ENCODE assay signal across 17 cellular contexts in the genomic region with DNA sequence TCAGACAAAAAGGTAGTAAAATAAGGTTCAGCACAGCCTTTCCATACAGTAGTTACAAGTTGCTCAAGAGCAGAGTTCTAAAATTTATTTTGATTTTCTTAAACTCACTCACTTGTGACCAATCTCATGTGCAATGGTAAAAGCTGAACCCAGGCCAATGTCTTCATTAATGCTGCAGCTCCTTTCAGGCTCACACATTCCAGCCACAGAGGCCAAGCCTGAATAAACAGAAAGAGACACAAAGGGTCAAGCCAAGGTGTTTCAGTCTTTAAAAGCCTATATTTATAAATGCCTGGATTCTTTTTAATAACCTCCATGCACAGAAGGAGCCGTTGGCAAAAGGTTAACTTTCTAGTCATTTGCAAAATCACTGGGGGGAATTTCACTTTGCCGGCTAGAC.
DNase-seq lines count a peak whose midpoint lies in the region; ATAC-seq and TF ChIP-seq lines count a peak whose summit lies in the region.
"Had no signal": no experiment of that assay in that cellular context is flagged by ENCODE, and none has a peak within 500 bp of the region (broad histone marks: within the 10 kb centered on the region; RNA-seq: fewer than 3 reads in every experiment).

No MANE protein-coding gene starts in this region.

- ATAC-seq in left lobe of liver (no peak), GM19463 (IDR thresholded peaks at IDR 0.05; ENCODE audit: unreplicated experiment) (no peak)
- ATAC-seq: activated CD8-positive, alpha-beta memory T cell treated with anti-CD3 and anti-CD28 coated beads, Interleukin-2, amount 10 ng/mL, durations not matched to agents 7 days and 5 days; effector memory CD8-positive, alpha-beta T cell; gastrocnemius medialis; left lung; stimulated activated naive CD8-positive, alpha-beta T cell treated with anti-CD3 and anti-CD28 coated beads, Interleukin-15, amount 100 ng/mL, for 72 hours had no signal

- H3K27ac ChIP-seq in fibroblast of lung (ENCODE audit: insufficient read depth, low read length): no peak overlapping the region
- peak overlapping the region; percentile 80 for H3K27ac ChIP-seq in osteoblast (ENCODE audit: low read depth, low read length)
- H3K27ac ChIP-seq: adrenal gland, gastrocnemius medialis, left lung had no signal

- no peaks in the 10 kb centered on the region for H3K79me2 ChIP-seq in fibroblast of lung (ENCODE audit: control insufficient read depth, insufficient read depth, low read length)
- H3K79me2 ChIP-seq in osteoblast (ENCODE audit: insufficient read depth, low read length): peaks cover 12% of the 10 kb centered on the region

- H3K9ac ChIP-seq in fibroblast of lung (ENCODE audit: insufficient read depth, low read length): no peak overlapping the region

- H3K4me3 ChIP-seq in fibroblast of lung (replicated peaks in 1 of 4; ENCODE audit: control extremely low read depth in 1 of 4, insufficient read depth in 1 of 4, low read depth in 3 of 4, low read length in 4 of 4): no peak overlapping the region
- no peak overlapping the region for H3K4me3 ChIP-seq in osteoblast (ENCODE audit: insufficient read depth, low read length)
- H3K4me3 ChIP-seq: adrenal gland, gastrocnemius medialis, left lung had no signal

- no peaks in the 10 kb centered on the region for H4K20me1 ChIP-seq in fibroblast of lung (ENCODE audit: control insufficient read depth, extremely low read depth, insufficient read depth, low read length)
- H4K20me1 ChIP-seq in osteoblast (ENCODE audit: insufficient read depth, low read length): no peaks in the 10 kb centered on the region

- peaks cover 5% of the 10 kb centered on the region for H3K4me1 ChIP-seq in fibroblast of lung (ENCODE audit: control insufficient read depth, extremely low read depth, insufficient read depth, low read length)
- peaks cover 40% of the 10 kb centered on the region for H3K4me1 ChIP-seq in osteoblast (ENCODE audit: insufficient read depth, low read length)
- H3K4me1 ChIP-seq: adrenal gland, gastrocnemius medialis, left lung had no signal

- H3K27me3 ChIP-seq in fibroblast of lung (ENCODE audit: control insufficient read depth, insufficient read depth, low read length) (no peaks in the 10 kb centered on the region), osteoblast (ENCODE audit: insufficient read depth, low read length) (no peaks in the 10 kb centered on the region)
- H3K27me3 ChIP-seq: adrenal gland, gastrocnemius medialis, left lung had no signal

- TF ChIP-seq CTCF in fibroblast of lung (conservative IDR thresholded peaks at IDR 0.05 in 1 of 2, IDR thresholded peaks at IDR 0.05 in 1 of 2; ENCODE audit: low read depth in 1 of 2, low read length in 2 of 2): no peak
- TF ChIP-seq CTCF in osteoblast (IDR thresholded peaks at IDR 0.05; ENCODE audit: extremely low read depth, low read depth, low read length): no peak

- no peak overlapping the region for H2AFZ ChIP-seq in fibroblast of lung (ENCODE audit: low read length)
- H2AFZ ChIP-seq in osteoblast (ENCODE audit: low read length): no peak overlapping the region

- no peak overlapping the region for H3K4me2 ChIP-seq in fibroblast of lung (ENCODE audit: extremely low read depth, insufficient read depth, low read length)
- no peak overlapping the region for H3K4me2 ChIP-seq in osteoblast (ENCODE audit: insufficient read depth, low read length)

- H3K36me3 ChIP-seq in fibroblast of lung (ENCODE audit: control insufficient read depth, insufficient read depth, low read length): no peaks in the 10 kb centered on the region
- H3K36me3 ChIP-seq in osteoblast (ENCODE audit: insufficient read depth, low read length): peaks cover 17% of the 10 kb centered on the region
- H3K36me3 ChIP-seq: adrenal gland, gastrocnemius medialis, left lung had no signal

- peak; percentile 5 for DNase-seq in GM04503 (ENCODE audit: low read depth)
- peak; percentile 2 for DNase-seq in NCI-H2227 treated with DMSO at 0.1 percent for 48 hours (lab: John Stamatoyannopoulos, UW)
- DNase-seq in fibroblast of lung (ENCODE audit: low read depth in 2 of 2): peak; percentile 51 to 56
- no peak for DNase-seq in osteoblast (ENCODE audit: insufficient read length, low spot score, missing footprints)
- DNase-seq in activated naive CD4-positive, alpha-beta T cell (lab: John Stamatoyannopoulos, UW): no peak
- no peak for DNase-seq in DMS153 treated with DMSO at 0.1 percent for 48 hours (lab: John Stamatoyannopoulos, UW; ENCODE audit: unreplicated experiment)
- no peak for DNase-seq in left lobe of liver (ENCODE audit: low spot score)
- DNase-seq: activated CD4-positive, alpha-beta T cell treated with anti-CD3 and anti-CD28 coated beads for 4 hours; activated CD8-positive, alpha-beta memory T cell treated with anti-CD3 and anti-CD28 coated beads, Interleukin-2, amount 10 ng/mL, durations not matched to agents 7 days and 5 days; adrenal gland; effector memory CD8-positive, alpha-beta T cell; gastrocnemius medialis; Kasumi-1; left lung; nucleus accumbens; stimulated activated naive CD8-positive, alpha-beta T cell treated with anti-CD3 and anti-CD28 coated beads, Interleukin-15, amount 100 ng/mL, for 72 hours had no signal

- H3K9me3 ChIP-seq in fibroblast of lung (ENCODE audit: control insufficient read depth, insufficient read depth, low read depth, low read length) (no peaks in the 10 kb centered on the region), osteoblast (ENCODE audit: low read depth, low read length) (no peaks in the 10 kb centered on the region)
- H3K9me3 ChIP-seq: adrenal gland, gastrocnemius medialis, left lung had no signal

Comparison
In these comparisons a context has a peak if more than half of its experiments do, and no peak if none do; other contexts are left out.
1. DNase-seq: peak in GM04503 (single experiment), NCI-H2227 treated with DMSO at 0.1 percent for 48 hours (single experiment) and fibroblast of lung (2 of 2); none in osteoblast (single experiment), activated naive CD4-positive, alpha-beta T cell (0 of 4), DMS153 treated with DMSO at 0.1 percent for 48 hours (single experiment) and left lobe of liver (single experiment).